Comparison of ENCODE assay signal across 20 cellular contexts in genomic region chr11:94330789-94331188, GRCh38. TPM values are rescaled to one million over a fixed set of nuclear protein-coding genes. Genes with fewer than 3 reads are reported as not detected.
DNase-seq lines count a peak whose midpoint lies in the region; ATAC-seq and TF ChIP-seq lines count a peak whose summit lies in the region.
"Had no signal": no experiment of that assay in that cellular context is flagged by ENCODE, and none has a peak within 500 bp of the region (broad histone marks: within the 10 kb centered on the region; RNA-seq: fewer than 3 reads in every experiment).

No MANE protein-coding gene starts in this region.

- no peak for TF ChIP-seq POLR2A in esophagus squamous epithelium (IDR thresholded peaks at IDR 0.05)

- H2AFZ ChIP-seq in PC-9: no peak overlapping the region
- H2AFZ ChIP-seq in mammary epithelial cell (ENCODE audit: low read depth, low read length): no peak overlapping the region

- DNase-seq in H4 (ENCODE audit: low spot score) (peak; percentile 9), PC-9 (peak in 1 of 2 experiments; percentile 71), mammary epithelial cell (peak; percentile 58), nephron progenitor cell (no peak), esophagus squamous epithelium (lab: John Stamatoyannopoulos, UW) (no peak)
- no peak for DNase-seq in T-helper 2 cell treated with Interferon-gamma antibody and Interleukin-4, amounts not matched to agents 5 μg/mL and 100 μg/mL, for 36 hours (ENCODE audit: low spot score)
- DNase-seq: ACHN; C1 segment of cervical spinal cord; CD8-positive, alpha-beta memory T cell; IMR-90; MG63; NCI-H1048; NCI-H1436; NCI-H1930; NCI-H526; NK-92 treated with Interleukin-12 subunit alpha and Interleukin-12 subunit beta, amount 100 ng/mL, for 24 hours; RPMI8226 had no signal

- BruUV-seq in PC-9 (replicated peaks; lab: Mats Ljungman, UMichigan): no TSS peak
- no TSS peak for BruUV-seq in mammary epithelial cell (replicated peaks; lab: Mats Ljungman, UMichigan)

- peak overlapping the region; percentile 59 for H3K27ac Mint-ChIP-seq in nephron progenitor cell
- H3K27ac Mint-ChIP-seq in T-helper 2 cell treated with Interferon-gamma antibody and Interleukin-4, amounts not matched to agents 5 μg/mL and 100 μg/mL, for 36 hours: no peak overlapping the region
- H3K27ac Mint-ChIP-seq: CD8-positive, alpha-beta memory T cell had no signal

- H3K4me3 ChIP-seq in PC-9 (no peak overlapping the region), mammary epithelial cell (replicated peaks in 1 of 3; ENCODE audit: insufficient read depth in 1 of 3, low read depth in 2 of 3, low read length in 3 of 3) (no peak overlapping the region), esophagus squamous epithelium (no peak overlapping the region)
- H3K4me3 ChIP-seq: HAP-1, MG63 had no signal

- no peaks in the 10 kb centered on the region for H3F3A ChIP-seq in PC-9 (ENCODE audit: insufficient read depth, low read depth)

- dilution Hi-C loops in mammary epithelial cell (cut with HindIII; ENCODE audit: low sequenced_read_pairs): no loop called here

- CTCF ChIA-PET in PC-9 (lab: Charles Lee) (no interaction called here), mammary epithelial cell (lab: Charles Lee; ENCODE audit: low non-redundant PET) (interaction anchor here (0.6 kb wide), 1 partner anchor 145 kb away, joined by 3 read pairs; no protein-coding TSS in a partner anchor)

- WGBS in mammary epithelial cell (ENCODE audit: low coverage, missing lambda C conversion rate): 50% methylated on average over 2 of the region's 2 CpGs
- WGBS in esophagus squamous epithelium, 2 donors: 29 to 59% methylated on average over 2 of the region's 2 CpGs

- no peaks in the 10 kb centered on the region for H3K4me1 Mint-ChIP-seq in nephron progenitor cell
- H3K4me1 Mint-ChIP-seq in T-helper 2 cell treated with Interferon-gamma antibody and Interleukin-4, amounts not matched to agents 5 μg/mL and 100 μg/mL, for 36 hours (ENCODE audit: low read depth): no peaks in the 10 kb centered on the region
- H3K4me1 Mint-ChIP-seq: CD8-positive, alpha-beta memory T cell had no signal

- peak overlapping the region; percentile 40 for H3K4me2 ChIP-seq in PC-9
- no peak overlapping the region for H3K4me2 ChIP-seq in mammary epithelial cell (ENCODE audit: insufficient read depth, low read depth, low read length)

- H3K27ac ChIP-seq in PC-9 (no peak overlapping the region), mammary epithelial cell (ENCODE audit: insufficient read depth, low read depth, low read length) (no peak overlapping the region), esophagus squamous epithelium (no peak overlapping the region)

- H3K36me3 Mint-ChIP-seq in nephron progenitor cell (ENCODE audit: low read depth): no peaks in the 10 kb centered on the region
- no peaks in the 10 kb centered on the region for H3K36me3 Mint-ChIP-seq in T-helper 2 cell treated with Interferon-gamma antibody and Interleukin-4, amounts not matched to agents 5 μg/mL and 100 μg/mL, for 36 hours (ENCODE audit: low read depth)
- H3K36me3 Mint-ChIP-seq: CD8-positive, alpha-beta memory T cell had no signal

- H3K36me3 ChIP-seq in PC-9 (ENCODE audit: low read depth) (no peaks in the 10 kb centered on the region), mammary epithelial cell (ENCODE audit: insufficient read depth, low read length) (no peaks in the 10 kb centered on the region), esophagus squamous epithelium (no peaks in the 10 kb centered on the region)
- H3K36me3 ChIP-seq: HAP-1, MG63 had no signal

- no peak overlapping the region for H3K4me3 Mint-ChIP-seq in nephron progenitor cell
- no peak overlapping the region for H3K4me3 Mint-ChIP-seq in T-helper 2 cell treated with Interferon-gamma antibody and Interleukin-4, amounts not matched to agents 5 μg/mL and 100 μg/mL, for 36 hours
- H3K4me3 Mint-ChIP-seq: CD8-positive, alpha-beta memory T cell had no signal

- ATAC-seq in HG03378 (IDR thresholded peaks at IDR 0.05; ENCODE audit: unreplicated experiment): no peak

- H3K9me3 Mint-ChIP-seq in nephron progenitor cell: no peaks in the 10 kb centered on the region
- no peaks in the 10 kb centered on the region for H3K9me3 Mint-ChIP-seq in T-helper 2 cell treated with Interferon-gamma antibody and Interleukin-4, amounts not matched to agents 5 μg/mL and 100 μg/mL, for 36 hours

- H3K27me3 ChIP-seq in PC-9 (ENCODE audit: insufficient read depth, low read depth) (no peaks in the 10 kb centered on the region), mammary epithelial cell (ENCODE audit: insufficient read depth, low read length) (no peaks in the 10 kb centered on the region), esophagus squamous epithelium (no peaks in the 10 kb centered on the region)
- H3K27me3 ChIP-seq: MG63 had no signal

- H3K79me2 ChIP-seq in PC-9 (ENCODE audit: low read depth) (no peaks in the 10 kb centered on the region), mammary epithelial cell (ENCODE audit: insufficient read depth, low read length) (no peaks in the 10 kb centered on the region)

- TF ChIP-seq CTCF in PC-9 (conservative IDR thresholded peaks at IDR 0.05): no peak
- no peak for TF ChIP-seq CTCF in mammary epithelial cell (conservative IDR thresholded peaks at IDR 0.05 in 1 of 2, IDR thresholded peaks at IDR 0.05 in 1 of 2; ENCODE audit: extremely low read depth in 1 of 2, insufficient read depth in 1 of 2, low read depth in 1 of 2, low read length in 2 of 2)
- TF ChIP-seq CTCF in nephron progenitor cell (IDR thresholded peaks at IDR 0.05): no peak
- no peak for TF ChIP-seq CTCF in esophagus squamous epithelium (IDR thresholded peaks at IDR 0.05)

- H3K9me3 ChIP-seq in PC-9 (ENCODE audit: insufficient read depth, low read depth) (no peaks in the 10 kb centered on the region), mammary epithelial cell (replicated peaks; ENCODE audit: insufficient read depth, low read length) (no peaks in the 10 kb centered on the region), esophagus squamous epithelium (no peaks in the 10 kb centered on the region)
- H3K9me3 ChIP-seq: HAP-1, MG63 had no signal

- POLR2A ChIA-PET in PC-9 (lab: Charles Lee; ENCODE audit: unreplicated experiment): no interaction called here

- intact Hi-C loops in PC-9 (cut with micrococcal nuclease; ENCODE audit: unreplicated experiment) (no loop called here), mammary epithelial cell (cut with micrococcal nuclease) (no loop called here), esophagus squamous epithelium (cut with DNase I) (no loop called here)

- no peaks in the 10 kb centered on the region for H3K9me2 ChIP-seq in PC-9 (ENCODE audit: insufficient read depth)

- no peak overlapping the region for H3K9ac ChIP-seq in mammary epithelial cell (ENCODE audit: insufficient read depth, low read length)

- peaks cover 4% of the 10 kb centered on the region for H3K27me3 Mint-ChIP-seq in nephron progenitor cell (ENCODE audit: low read depth, poor library complexity)
- peaks cover 5% of the 10 kb centered on the region for H3K27me3 Mint-ChIP-seq in T-helper 2 cell treated with Interferon-gamma antibody and Interleukin-4, amounts not matched to agents 5 μg/mL and 100 μg/mL, for 36 hours (ENCODE audit: low read depth)

- peaks cover 14% of the 10 kb centered on the region for H3K4me1 ChIP-seq in PC-9 (replicated peaks; ENCODE audit: insufficient read depth)
- H3K4me1 ChIP-seq in mammary epithelial cell (ENCODE audit: insufficient read depth, low read length): no peaks in the 10 kb centered on the region
- peaks cover 0 to 8% (median 0%) of the 10 kb centered on the region in 3 donors for H3K4me1 ChIP-seq in esophagus squamous epithelium
- H3K4me1 ChIP-seq: HAP-1 had no signal

- in situ Hi-C loops in mammary epithelial cell (cut with MboI; ENCODE audit: low sequenced_read_pairs in 2 of 2): no loop called here

- H4K20me1 ChIP-seq in PC-9 (ENCODE audit: insufficient read depth): no peaks in the 10 kb centered on the region
- no peaks in the 10 kb centered on the region for H4K20me1 ChIP-seq in mammary epithelial cell (ENCODE audit: insufficient read depth, low read length)

RNA-seq across cellular contexts. Expression of gene IZUMO1R, which starts 26.4 kb away (rescaled TPM):
- not detected in 2 replicates for total RNA-seq in H4 (2014; rRNA removed; shearing (Covaris generic))
- not detected in 2 replicates for total RNA-seq in PC-9 (2021)
- not detected for total RNA-seq in mammary epithelial cell
- 0.15 TPM for polyA plus RNA-seq in mammary epithelial cell
- not detected for polyA minus RNA-seq in mammary epithelial cell
- not detected for total RNA-seq in esophagus squamous epithelium
- total RNA-seq: CD8-positive, alpha-beta memory T cell; IMR-90; T-helper 1 cell treated with Interleukin-12 subunit alpha and Interleukin-12 subunit beta and Interleukin-4 antibody, amounts not matched to agents 30 ng/mL and 1 ng/mL, for 36 hours had no signal
- polyA plus RNA-seq: CD8-positive, alpha-beta memory T cell; IMR-90 had no signal

Comparison
In these comparisons a context has a peak if more than half of its experiments do, and no peak if none do; other contexts are left out.
1. DNase-seq: peak in H4 (single experiment) and mammary epithelial cell (single experiment); none in nephron progenitor cell (single experiment), T-helper 2 cell treated with Interferon-gamma antibody and Interleukin-4, amounts not matched to agents 5 μg/mL and 100 μg/mL, for 36 hours (single experiment) and esophagus squamous epithelium (single experiment).